In the genomic region with DNA sequence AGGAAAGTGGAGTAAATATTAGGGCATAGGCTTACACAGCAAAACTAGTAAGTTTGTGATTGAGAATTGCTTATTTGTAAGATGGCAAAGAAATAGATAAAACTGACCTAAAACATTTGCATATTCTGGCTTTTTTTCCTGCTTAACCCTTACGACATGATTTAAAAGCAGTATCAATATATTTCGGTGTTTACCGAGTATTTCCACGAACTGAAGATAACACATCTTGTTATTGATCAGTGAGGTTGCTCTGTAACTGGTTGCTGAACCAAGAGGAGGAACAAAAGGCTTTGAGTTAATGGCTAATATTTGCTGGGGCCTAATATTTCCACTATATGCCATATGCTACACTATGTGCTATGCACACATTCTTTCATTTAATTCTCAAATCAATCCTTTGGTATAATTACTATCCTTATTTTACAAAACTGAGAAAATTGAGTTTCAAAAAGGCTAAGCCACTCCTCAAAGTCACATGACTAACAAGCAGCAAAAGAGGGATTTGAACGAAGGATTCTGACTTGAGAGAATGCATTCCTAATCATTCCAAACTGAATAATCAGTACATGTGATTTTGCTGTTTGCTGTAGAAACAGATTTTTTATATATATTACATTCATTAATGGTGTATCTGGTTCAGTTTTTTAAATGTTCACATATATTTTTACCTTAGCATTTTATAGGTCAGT, we compare ENCODE assay signal across 26 cellular contexts.
"Had no signal": no experiment of that assay in that cellular context is flagged by ENCODE, and none has a peak within 500 bp of the region (broad histone marks: within the 10 kb centered on the region; RNA-seq: fewer than 3 reads in every experiment).

No MANE protein-coding gene starts in this region.

- H3K4me1 ChIP-seq: colonic mucosa, left ventricle myocardium inferior, right lobe of liver, transverse colon had no signal

- H3K36me3 ChIP-seq: colonic mucosa, esophagus squamous epithelium, left ventricle myocardium inferior, neutrophil, ovary, right lobe of liver, transverse colon had no signal

- H3K27me3 Mint-ChIP-seq: activated B cell treated with CpG ODN at 0.5 μM for 24 hours; activated CD4-positive, alpha-beta T cell treated with anti-CD3 and anti-CD28 coated beads for 36 hours; activated naive CD8-positive, alpha-beta T cell treated with anti-CD3 and anti-CD28 coated beads, Interleukin-2, amount 10 ng/mL, durations not matched to agents 7 days and 5 days; natural killer cell treated with Interleukin-12 subunit alpha and Interleukin-12 subunit beta and Interleukin-15 and Interleukin-18, amount 100 ng/mL, for 72 hours had no signal

- H3K4me3 Mint-ChIP-seq: activated B cell treated with CpG ODN at 0.5 μM for 24 hours; activated CD4-positive, alpha-beta T cell treated with anti-CD3 and anti-CD28 coated beads for 36 hours; activated naive CD4-positive, alpha-beta T cell treated with anti-CD3 and anti-CD28 coated beads for 36 hours; activated naive CD8-positive, alpha-beta T cell treated with anti-CD3 and anti-CD28 coated beads, Interleukin-2, amount 10 ng/mL, durations not matched to agents 7 days and 5 days; activated T-cell treated with anti-CD3 and anti-CD28 coated beads, Interleukin-2, amount 50 U/mL, for 4 hours; endodermal cell; mesothelial cell of epicardium; natural killer cell treated with Interleukin-12 subunit alpha and Interleukin-12 subunit beta and Interleukin-15 and Interleukin-18, amount 100 ng/mL, for 72 hours; stimulated activated naive CD8-positive, alpha-beta T cell treated with anti-CD3 and anti-CD28 coated beads, Interleukin-15, Interleukin-2, amounts not matched to agents 100 ng/mL and 50 ng/mL, for 24 hours; T-helper 1 cell treated with Interleukin-12 subunit alpha and Interleukin-12 subunit beta and Interleukin-4 antibody, amounts not matched to agents 30 μg/mL and 1 μg/mL, for 36 hours had no signal

- H3K27ac ChIP-seq: colonic mucosa, esophagus squamous epithelium, left ventricle myocardium inferior, neutrophil, ovary, right lobe of liver, transverse colon had no signal

- H3K4me1 Mint-ChIP-seq: activated B cell treated with CpG ODN at 0.5 μM for 24 hours; activated CD4-positive, alpha-beta T cell treated with anti-CD3 and anti-CD28 coated beads for 36 hours; activated naive CD8-positive, alpha-beta T cell treated with anti-CD3 and anti-CD28 coated beads, Interleukin-2, amount 10 ng/mL, durations not matched to agents 7 days and 5 days; endodermal cell had no signal

- H3K9me3 ChIP-seq: colonic mucosa, esophagus squamous epithelium, left ventricle myocardium inferior, neutrophil, ovary, right lobe of liver, transverse colon had no signal

- ATAC-seq: activated CD4-positive, alpha-beta T cell treated with anti-CD3 and anti-CD28 coated beads for 36 hours; activated T-cell treated with anti-CD3 and anti-CD28 coated beads, Interleukin-2, amount 50 U/mL, for 4 hours; natural killer cell treated with Interleukin-12 subunit alpha and Interleukin-12 subunit beta and Interleukin-15 and Interleukin-18, amount 100 ng/mL, for 72 hours; right lobe of liver had no signal

- H3K9me3 Mint-ChIP-seq: activated B cell treated with CpG ODN at 0.5 μM for 24 hours; activated naive CD4-positive, alpha-beta T cell treated with anti-CD3 and anti-CD28 coated beads for 36 hours; activated naive CD8-positive, alpha-beta T cell treated with anti-CD3 and anti-CD28 coated beads, Interleukin-2, amount 10 ng/mL, durations not matched to agents 7 days and 5 days; activated T-cell treated with anti-CD3 and anti-CD28 coated beads, Interleukin-2, amount 50 U/mL, for 4 hours; endodermal cell; mesothelial cell of epicardium; natural killer cell treated with Interleukin-12 subunit alpha and Interleukin-12 subunit beta and Interleukin-15 and Interleukin-18, amount 100 ng/mL, for 72 hours; stimulated activated naive CD8-positive, alpha-beta T cell treated with anti-CD3 and anti-CD28 coated beads, Interleukin-15, Interleukin-2, amounts not matched to agents 100 ng/mL and 50 ng/mL, for 24 hours; T-helper 1 cell treated with Interleukin-12 subunit alpha and Interleukin-12 subunit beta and Interleukin-4 antibody, amounts not matched to agents 30 μg/mL and 1 μg/mL, for 36 hours had no signal

- DNase-seq: activated B cell treated with CpG ODN at 0.5 μM for 24 hours; activated CD4-positive, alpha-beta T cell treated with anti-CD3 and anti-CD28 coated beads for 36 hours; activated CD4-positive, alpha-beta T cell treated with anti-CD3 and anti-CD28 coated beads, Interleukin-2, amount 50 U/mL, for 4 hours; activated CD8-positive, alpha-beta memory T cell treated with anti-CD3 and anti-CD28 coated beads, Interleukin-2, amount 50 U/mL, for 48 hours; activated effector memory CD4-positive, alpha-beta T cell treated with Interleukin-2 at 50 U/mL for 16 hours; activated naive CD4-positive, alpha-beta T cell treated with anti-CD3 and anti-CD28 coated beads for 36 hours; activated naive CD8-positive, alpha-beta T cell treated with anti-CD3 and anti-CD28 coated beads, Interleukin-2, amount 10 ng/mL, durations not matched to agents 7 days and 5 days; activated T-cell treated with anti-CD3 and anti-CD28 coated beads, Interleukin-2, amount 50 U/mL, for 4 hours; amniotic stem cell; colonic mucosa; endodermal cell; esophagus squamous epithelium; kidney; left ventricle myocardium inferior; ovary; right lobe of liver; stimulated activated CD4-positive, alpha-beta T cell treated with anti-CD3 and anti-CD28 coated beads, Interleukin-1b, Interleukin-23, amount 100 ng/mL, for 48 hours; T1000; transverse colon had no signal

- H3K27me3 ChIP-seq: colonic mucosa, esophagus squamous epithelium, neutrophil, ovary, right lobe of liver, transverse colon had no signal

- H3K4me3 ChIP-seq: colonic mucosa, esophagus squamous epithelium, left ventricle myocardium inferior, right lobe of liver, skin epidermis, transverse colon had no signal

- FAIRE-seq: urothelium cell line had no signal

- H3K36me3 Mint-ChIP-seq: activated naive CD8-positive, alpha-beta T cell treated with anti-CD3 and anti-CD28 coated beads, Interleukin-2, amount 10 ng/mL, durations not matched to agents 7 days and 5 days; natural killer cell treated with Interleukin-12 subunit alpha and Interleukin-12 subunit beta and Interleukin-15 and Interleukin-18, amount 100 ng/mL, for 72 hours had no signal

- H3K27ac Mint-ChIP-seq: activated B cell treated with CpG ODN at 0.5 μM for 24 hours; activated CD4-positive, alpha-beta T cell treated with anti-CD3 and anti-CD28 coated beads for 36 hours; activated naive CD4-positive, alpha-beta T cell treated with anti-CD3 and anti-CD28 coated beads for 36 hours; activated naive CD8-positive, alpha-beta T cell treated with anti-CD3 and anti-CD28 coated beads, Interleukin-2, amount 10 ng/mL, durations not matched to agents 7 days and 5 days; endodermal cell; natural killer cell treated with Interleukin-12 subunit alpha and Interleukin-12 subunit beta and Interleukin-15 and Interleukin-18, amount 100 ng/mL, for 72 hours; stimulated activated naive CD8-positive, alpha-beta T cell treated with anti-CD3 and anti-CD28 coated beads, Interleukin-15, Interleukin-2, amounts not matched to agents 100 ng/mL and 50 ng/mL, for 24 hours; T-helper 1 cell treated with Interleukin-12 subunit alpha and Interleukin-12 subunit beta and Interleukin-4 antibody, amounts not matched to agents 30 μg/mL and 1 μg/mL, for 36 hours had no signal
